In the genomic region with DNA sequence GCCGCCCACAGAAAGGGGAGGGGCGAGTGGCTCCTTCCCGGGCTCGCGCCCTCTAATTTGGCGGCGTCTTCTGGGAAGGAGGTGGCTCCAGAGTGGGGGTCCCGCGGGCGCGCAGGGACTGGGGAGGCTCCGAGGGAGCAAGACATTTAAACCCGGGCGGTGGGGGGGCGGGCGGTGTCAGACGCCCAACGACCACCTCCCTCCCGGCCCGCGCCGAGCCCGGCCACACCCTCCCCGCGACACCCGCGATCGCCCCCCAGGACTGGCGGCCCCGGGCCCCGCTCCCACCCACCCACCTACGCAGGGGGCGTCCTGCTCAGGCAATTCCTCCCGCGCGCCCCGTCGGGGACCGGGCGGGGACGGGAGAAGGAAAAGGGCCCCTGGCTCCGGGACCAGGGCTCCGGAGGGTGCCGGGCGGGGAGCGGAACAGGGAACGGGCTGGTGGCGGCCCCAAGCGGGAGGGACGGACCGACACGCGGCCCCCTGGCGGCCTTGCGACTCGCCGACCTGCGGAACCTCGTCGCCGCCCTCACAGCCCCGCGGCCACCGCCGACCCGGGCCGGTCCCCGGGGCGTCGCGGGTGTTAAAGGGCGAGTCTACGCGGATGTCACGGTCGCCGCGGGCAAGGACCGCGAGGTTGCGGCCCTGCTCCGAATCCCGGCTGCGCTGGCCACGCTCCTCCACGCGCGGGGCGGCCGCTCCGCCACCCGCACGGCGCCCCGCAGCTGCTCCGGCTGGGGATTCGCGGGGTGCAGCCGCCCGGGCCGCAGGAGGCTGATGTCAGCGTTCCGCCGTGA, we compare ENCODE assay signal across 10 cellular contexts.
DNase-seq lines count a peak whose midpoint lies in the region; ATAC-seq, FAIRE-seq and TF ChIP-seq lines count a peak whose summit lies in the region.
"Had no signal": no experiment of that assay in that cellular context is flagged by ENCODE, and none has a peak within 500 bp of the region (broad histone marks: within the 10 kb centered on the region; RNA-seq: fewer than 3 reads in every experiment).

No MANE protein-coding gene starts in this region.

- CTCF ChIA-PET in activated CD8-positive, alpha-beta memory T cell treated with anti-CD3 and anti-CD28 coated beads, Interleukin-2, amount 10 ng/mL, durations not matched to agents 7 days and 5 days (lab: Charles Lee), result no interaction called here
- CTCF ChIA-PET in activated naive CD4-positive, alpha-beta T cell treated with anti-CD3 and anti-CD28 coated beads, Interleukin-2, amount 10 ng/mL, durations not matched to agents 7 days and 5 days (lab: Charles Lee), result interaction anchor here (1.1 kb wide), 1 partner anchor 11 kb away, joined by 4 read pairs; no protein-coding TSS in a partner anchor

- ATAC-seq in heart left ventricle, result peak in 1 of 4 donors; percentile 22
- ATAC-seq in Right ventricle myocardium inferior, result no peak
- no peak for ATAC-seq in thoracic aorta (ENCODE audit: insufficient number of reproducible peaks, low FRiP score, low read depth)
- ATAC-seq in activated CD8-positive, alpha-beta memory T cell treated with anti-CD3 and anti-CD28 coated beads, Interleukin-2, amount 10 ng/mL, durations not matched to agents 7 days and 5 days, result no peak

- no peaks in the 10 kb centered on the region for H3K36me3 Mint-ChIP-seq in activated naive CD8-positive, alpha-beta T cell
- peaks cover 2% of the 10 kb centered on the region for H3K36me3 Mint-ChIP-seq in activated CD8-positive, alpha-beta memory T cell treated with anti-CD3 and anti-CD28 coated beads, Interleukin-2, amount 10 ng/mL, durations not matched to agents 7 days and 5 days
- peaks cover 2% of the 10 kb centered on the region for H3K36me3 Mint-ChIP-seq in activated naive CD4-positive, alpha-beta T cell treated with anti-CD3 and anti-CD28 coated beads, Interleukin-2, amount 10 ng/mL, durations not matched to agents 7 days and 5 days

- H3K4me3 Mint-ChIP-seq in activated naive CD8-positive, alpha-beta T cell, result peak overlapping the region; percentile 68
- H3K4me3 Mint-ChIP-seq in activated CD8-positive, alpha-beta memory T cell treated with anti-CD3 and anti-CD28 coated beads, Interleukin-2, amount 10 ng/mL, durations not matched to agents 7 days and 5 days, result no peak overlapping the region
- no peak overlapping the region for H3K4me3 Mint-ChIP-seq in activated naive CD4-positive, alpha-beta T cell treated with anti-CD3 and anti-CD28 coated beads, Interleukin-2, amount 10 ng/mL, durations not matched to agents 7 days and 5 days

- peaks cover 15 to 76% (median 57%) of the 10 kb centered on the region in 9 donors for H3K27me3 ChIP-seq in heart left ventricle
- H3K27me3 ChIP-seq in thoracic aorta (replicated peaks; ENCODE audit: insufficient read depth), result peaks cover 5% of the 10 kb centered on the region

- peaks cover 0 to 12% (median 0%) of the 10 kb centered on the region in 12 donors for H3K4me1 ChIP-seq in heart left ventricle
- no peaks in the 10 kb centered on the region for H3K4me1 ChIP-seq in kidney (ENCODE audit: control insufficient read depth in 1 of 2, insufficient read depth in 1 of 2, low read depth in 1 of 2, low read length in 2 of 2)
- peaks cover 0 to 3% of the 10 kb centered on the region in 2 donors for H3K4me1 ChIP-seq in thoracic aorta (ENCODE audit: control insufficient read depth in 1 of 2, low read depth in 2 of 2)

- TF ChIP-seq CTCF in heart left ventricle (IDR thresholded peaks at IDR 0.05) (peak in 1 of 12 donors; percentile 10), kidney (IDR thresholded peaks at IDR 0.05; ENCODE audit: borderline replicate concordance, extremely low read depth, insufficient read depth) (peak; percentile 18), thoracic aorta (IDR thresholded peaks at IDR 0.05) (no peak)

- no peaks in the 10 kb centered on the region for H3K9me3 ChIP-seq in heart left ventricle
- no peaks in the 10 kb centered on the region for H3K9me3 ChIP-seq in kidney (ENCODE audit: control insufficient read depth in 1 of 2, low read length in 2 of 2)
- no peaks in the 10 kb centered on the region for H3K9me3 ChIP-seq in thoracic aorta

- intact Hi-C loops in heart left ventricle (cut with DNase I) (no loop called here), Right ventricle myocardium inferior (cut with DNase I) (no loop called here), kidney (cut with DNase I) (no loop called here)

- H3K27ac Mint-ChIP-seq in activated naive CD8-positive, alpha-beta T cell, result no peak overlapping the region
- H3K27ac Mint-ChIP-seq in activated CD8-positive, alpha-beta memory T cell treated with anti-CD3 and anti-CD28 coated beads, Interleukin-2, amount 10 ng/mL, durations not matched to agents 7 days and 5 days, result no peak overlapping the region
- H3K27ac Mint-ChIP-seq in activated naive CD4-positive, alpha-beta T cell treated with anti-CD3 and anti-CD28 coated beads, Interleukin-2, amount 10 ng/mL, durations not matched to agents 7 days and 5 days, result no peak overlapping the region

- H3K27me3 Mint-ChIP-seq in activated naive CD8-positive, alpha-beta T cell, result peaks cover 49% of the 10 kb centered on the region
- peaks cover 38% of the 10 kb centered on the region for H3K27me3 Mint-ChIP-seq in activated CD8-positive, alpha-beta memory T cell treated with anti-CD3 and anti-CD28 coated beads, Interleukin-2, amount 10 ng/mL, durations not matched to agents 7 days and 5 days
- peaks cover 39% of the 10 kb centered on the region for H3K27me3 Mint-ChIP-seq in activated naive CD4-positive, alpha-beta T cell treated with anti-CD3 and anti-CD28 coated beads, Interleukin-2, amount 10 ng/mL, durations not matched to agents 7 days and 5 days

- no peak overlapping the region for H3K27ac ChIP-seq in heart left ventricle
- H3K27ac ChIP-seq in kidney (ENCODE audit: low read depth in 2 of 2, low read length in 2 of 2), result no peak overlapping the region
- no peak overlapping the region for H3K27ac ChIP-seq in thoracic aorta

- TF ChIP-seq POLR2A in heart left ventricle (IDR thresholded peaks at IDR 0.05), result no peak

- H3K4me3 ChIP-seq in heart left ventricle, result peak overlapping the region in 9 of 12 donors; percentile 11 to 42 (median 19)
- peak overlapping the region in 1 of 2 donors; percentile 38 for H3K4me3 ChIP-seq in kidney (ENCODE audit: low read length in 2 of 2)
- peak overlapping the region; percentile 48 for H3K4me3 ChIP-seq in thoracic aorta

- no peaks in the 10 kb centered on the region for H3K9me3 Mint-ChIP-seq in activated naive CD8-positive, alpha-beta T cell (ENCODE audit: low read depth)
- no peaks in the 10 kb centered on the region for H3K9me3 Mint-ChIP-seq in activated CD8-positive, alpha-beta memory T cell treated with anti-CD3 and anti-CD28 coated beads, Interleukin-2, amount 10 ng/mL, durations not matched to agents 7 days and 5 days (ENCODE audit: low read depth)
- H3K9me3 Mint-ChIP-seq in activated naive CD4-positive, alpha-beta T cell treated with anti-CD3 and anti-CD28 coated beads, Interleukin-2, amount 10 ng/mL, durations not matched to agents 7 days and 5 days, result no peaks in the 10 kb centered on the region

- peaks cover 8% of the 10 kb centered on the region for H3K4me1 Mint-ChIP-seq in activated naive CD8-positive, alpha-beta T cell (ENCODE audit: low read depth)
- H3K4me1 Mint-ChIP-seq in activated CD8-positive, alpha-beta memory T cell treated with anti-CD3 and anti-CD28 coated beads, Interleukin-2, amount 10 ng/mL, durations not matched to agents 7 days and 5 days, result peaks cover 2% of the 10 kb centered on the region
- peaks cover 2% of the 10 kb centered on the region for H3K4me1 Mint-ChIP-seq in activated naive CD4-positive, alpha-beta T cell treated with anti-CD3 and anti-CD28 coated beads, Interleukin-2, amount 10 ng/mL, durations not matched to agents 7 days and 5 days

- no peak overlapping the region for H3K9ac ChIP-seq in kidney (ENCODE audit: low read length in 2 of 2)

- WGBS in heart left ventricle, 4 donors, result 3 to 6% (median 4%) methylated on average over 39 to 104 of the region's 104 CpGs

- no peak for FAIRE-seq in kidney (lab: Jason Lieb, UNC)

- H3K36me3 ChIP-seq in heart left ventricle (no peaks in the 10 kb centered on the region), kidney (ENCODE audit: control insufficient read depth in 1 of 2, insufficient read depth in 2 of 2, low read length in 2 of 2) (no peaks in the 10 kb centered on the region), thoracic aorta (no peaks in the 10 kb centered on the region)

- DNase-seq in heart left ventricle (no peak), Right ventricle myocardium inferior (ENCODE audit: missing footprints) (no peak), kidney (peak; percentile 66), thoracic aorta (ENCODE audit: low spot score) (no peak), T-helper 2 cell (no peak)
- DNase-seq in activated CD8-positive, alpha-beta memory T cell treated with anti-CD3 and anti-CD28 coated beads, Interleukin-2, amount 10 ng/mL, durations not matched to agents 7 days and 5 days, result no peak
- no peak for DNase-seq in activated naive CD4-positive, alpha-beta T cell treated with anti-CD3 and anti-CD28 coated beads, Interleukin-2, amount 10 ng/mL, durations not matched to agents 7 days and 5 days
- DNase-seq: DMS79 treated with DMSO at 0.1 percent for 48 hours, GOT3 had no signal
